In genomic region chr5:52814749-52815148, GRCh38 we compare ENCODE assay signal across 15 cellular contexts. TPM values are rescaled to one million over a fixed set of nuclear protein-coding genes. Genes with fewer than 3 reads are reported as not detected.
DNase-seq lines count a peak whose midpoint lies in the region; ATAC-seq and TF ChIP-seq lines count a peak whose summit lies in the region.
"Had no signal": no experiment of that assay in that cellular context is flagged by ENCODE, and none has a peak within 500 bp of the region (broad histone marks: within the 10 kb centered on the region; RNA-seq: fewer than 3 reads in every experiment).

No MANE protein-coding gene starts in this region.

- 66% methylated on average over 2 of the region's 2 CpGs for WGBS in right cardiac atrium

- H3K27me3 ChIP-seq in right cardiac atrium (ENCODE audit: control insufficient read depth, insufficient read depth) (no peaks in the 10 kb centered on the region), lower lobe of right lung (ENCODE audit: low read depth) (no peaks in the 10 kb centered on the region), skeletal muscle tissue (ENCODE audit: control insufficient read depth in 3 of 3, insufficient read depth in 3 of 3, low read length in 3 of 3) (no peaks in the 10 kb centered on the region)

- H3K4me1 ChIP-seq in right cardiac atrium (ENCODE audit: control insufficient read depth, insufficient read depth, low read length), result peaks cover 3% of the 10 kb centered on the region
- peaks cover 39% of the 10 kb centered on the region for H3K4me1 ChIP-seq in lower lobe of right lung
- H3K4me1 ChIP-seq in skeletal muscle tissue (ENCODE audit: control insufficient read depth in 3 of 3, insufficient read depth in 3 of 3, low read length in 3 of 3), result peaks cover 0 to 5% (median 0%) of the 10 kb centered on the region in 3 donors

- ATAC-seq in right cardiac atrium, result peak; percentile 28 to 89
- no peak for ATAC-seq in left ventricle myocardium superior
- ATAC-seq in lower lobe of right lung, result no peak

- DNase-seq in right cardiac atrium (no peak), left ventricle myocardium superior (no peak), lower lobe of right lung (no peak), CD1c-positive myeloid dendritic cell (ENCODE audit: extremely low spot score) (no peak), NCI-H2029 (lab: John Stamatoyannopoulos, UW) (no peak)
- DNase-seq in activated CD4-positive, alpha-beta T cell treated with anti-CD3 and anti-CD28 coated beads for 48 hours, result no peak
- DNase-seq in activated CD8-positive, alpha-beta memory T cell treated with anti-CD3 and anti-CD28 coated beads, Interleukin-2, amount 50 U/mL, for 48 hours, result no peak
- DNase-seq: C1 segment of cervical spinal cord, H7, Karpas-422, MM.1S, NCI-H1105, NCI-H187, NCI-H446 had no signal

- H3K9ac ChIP-seq in skeletal muscle tissue (ENCODE audit: low read depth in 1 of 3, low read length in 3 of 3), result no peak overlapping the region

- H3K4me3 ChIP-seq in right cardiac atrium (ENCODE audit: low read length) (no peak overlapping the region), lower lobe of right lung (no peak overlapping the region), skeletal muscle tissue (ENCODE audit: low read length in 3 of 3) (no peak overlapping the region)

- H3K36me3 ChIP-seq in lower lobe of right lung (no peaks in the 10 kb centered on the region), skeletal muscle tissue (ENCODE audit: control insufficient read depth in 3 of 3, insufficient read depth in 3 of 3, low read length in 3 of 3) (no peaks in the 10 kb centered on the region)

- no peak for TF ChIP-seq CTCF in lower lobe of right lung (IDR thresholded peaks at IDR 0.05)

- H3K27ac ChIP-seq in right cardiac atrium (ENCODE audit: low read length) (no peak overlapping the region), lower lobe of right lung (peak overlapping the region; percentile 38), skeletal muscle tissue (ENCODE audit: low read depth, low read length) (peak overlapping the region; percentile 1)

- intact Hi-C loops in right cardiac atrium (cut with DNase I) (no loop called here), left ventricle myocardium superior (cut with micrococcal nuclease) (no loop called here), lower lobe of right lung (cut with DNase I) (no loop called here)

- H3K9me3 ChIP-seq in right cardiac atrium (ENCODE audit: control insufficient read depth, low read length) (no peaks in the 10 kb centered on the region), lower lobe of right lung (no peaks in the 10 kb centered on the region), skeletal muscle tissue (ENCODE audit: control insufficient read depth in 3 of 3, low read length in 3 of 3) (no peaks in the 10 kb centered on the region)

RNA-seq across cellular contexts. Expression of gene ITGA1, which starts 27.0 kb away (rescaled TPM):
- total RNA-seq in right cardiac atrium, result 10 to 100 TPM; 22.2 to 42.4 (median 29.4) TPM
- polyA plus RNA-seq in right cardiac atrium, result 6.6 TPM
- total RNA-seq in left ventricle myocardium superior, result 29.2 TPM
- 84.4 TPM for total RNA-seq in lower lobe of right lung
- 22.4 TPM for total RNA-seq in skeletal muscle tissue

RNA-seq across cellular contexts. Expression of gene PELO, which starts 27.0 kb away (rescaled TPM):
- total RNA-seq in right cardiac atrium (10 to 100 TPM; 19.1 to 24.3 (median 20.2) TPM), left ventricle myocardium superior (22.5 TPM), lower lobe of right lung (31.5 TPM), skeletal muscle tissue (18.8 TPM)
- 7.9 TPM for polyA plus RNA-seq in right cardiac atrium

Comparison
In these comparisons a context has a peak if more than half of its experiments do, and no peak if none do; other contexts are left out.
1. ATAC-seq: peak in right cardiac atrium (2 of 2); none in left ventricle myocardium superior (single experiment) and lower lobe of right lung (0 of 2).